ENCODE assay signal across 18 cellular contexts in the genomic region with DNA sequence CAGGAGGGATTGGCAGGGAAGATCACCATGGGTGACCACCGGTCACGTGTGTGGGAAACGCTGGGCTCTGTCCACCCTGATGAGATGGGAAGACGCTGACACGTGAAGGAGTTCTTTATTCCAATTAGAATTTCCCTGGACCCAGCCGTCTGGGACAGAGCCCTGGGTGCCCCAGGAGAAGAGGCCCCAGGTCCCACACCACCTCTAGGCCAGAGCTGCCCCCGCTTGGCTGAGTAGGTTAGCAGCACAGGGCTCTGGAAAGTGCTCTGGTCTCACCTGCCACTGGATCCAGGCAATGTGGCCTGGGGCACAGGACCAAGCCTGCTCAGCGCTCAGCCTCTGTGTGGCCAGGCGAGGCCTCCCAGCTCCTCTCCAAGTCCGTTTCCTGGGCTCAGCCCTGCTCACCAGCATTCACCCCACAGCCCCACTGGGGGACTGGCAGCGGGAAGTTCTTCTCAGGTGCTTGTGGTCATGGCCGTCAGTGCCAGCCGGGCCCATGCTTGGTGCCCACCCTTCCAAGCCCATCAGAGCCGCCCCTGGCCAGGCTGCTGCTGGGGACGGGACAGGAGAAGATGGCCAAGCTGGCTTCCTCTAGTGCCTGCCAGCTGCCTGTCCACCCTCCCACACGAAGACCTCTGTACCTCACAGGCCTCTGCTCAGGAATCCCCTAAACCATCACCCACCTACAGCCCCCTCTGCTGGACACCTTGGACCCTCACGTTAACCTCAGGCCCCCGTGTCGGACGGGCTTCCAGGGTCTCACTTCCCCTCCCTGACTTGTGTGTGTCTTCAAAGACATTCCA.
DNase-seq lines count a peak whose midpoint lies in the region; ATAC-seq, FAIRE-seq and TF ChIP-seq lines count a peak whose summit lies in the region.
"Had no signal": no experiment of that assay in that cellular context is flagged by ENCODE, and none has a peak within 500 bp of the region (broad histone marks: within the 10 kb centered on the region; RNA-seq: fewer than 3 reads in every experiment).

No MANE protein-coding gene starts in this region.

- peaks cover 7 to 12% (median 9%) of the 10 kb centered on the region in 3 donors for H3K27me3 Mint-ChIP-seq in CD14-positive monocyte (ENCODE audit: low read depth in 3 of 3)
- H3K27me3 Mint-ChIP-seq in Calu3 (ENCODE audit: unreplicated experiment): peaks cover 35% of the 10 kb centered on the region

- H3K4me3 ChIP-seq in HCT116 (replicated peaks in 1 of 2; ENCODE audit: low read depth in 1 of 2, low read length in 2 of 2): no peak overlapping the region
- no peak overlapping the region for H3K4me3 ChIP-seq in bronchial epithelial cell (ENCODE audit: low read depth, low read length)
- H3K4me3 ChIP-seq in mesendoderm (ENCODE audit: low read length): no peak overlapping the region
- H3K4me3 ChIP-seq: psoas muscle, testis had no signal

- H3K56ac ChIP-seq in mesendoderm (ENCODE audit: low read length): no peak overlapping the region

- H3K36me3 Mint-ChIP-seq in CD14-positive monocyte: no peaks in the 10 kb centered on the region
- H3K36me3 Mint-ChIP-seq in Calu3 (ENCODE audit: insufficient read depth, unreplicated experiment): no peaks in the 10 kb centered on the region
- H3K36me3 Mint-ChIP-seq: activated naive CD8-positive, alpha-beta T cell treated with anti-CD3 and anti-CD28 coated beads for 36 hours; IgD-negative memory B cell had no signal

- no peak overlapping the region for H2BK5ac ChIP-seq in mesendoderm (ENCODE audit: low read length)

- H2BK120ac ChIP-seq in mesendoderm (ENCODE audit: low read depth, low read length): no peak overlapping the region

- CTCF ChIA-PET in HCT116 (lab: Charles Lee) (no interaction called here), Calu3 (lab: Charles Lee) (no interaction called here)

- no CpG with 5 or more reads among the region's 20 CpGs for WGBS in mesendoderm (ENCODE audit: extremely low coverage, insufficient coverage, low lambda C conversion rate)

- H3K4me1 Mint-ChIP-seq in CD14-positive monocyte (no peaks in the 10 kb centered on the region), Calu3 (ENCODE audit: low read depth, unreplicated experiment) (no peaks in the 10 kb centered on the region)
- H3K4me1 Mint-ChIP-seq: activated naive CD8-positive, alpha-beta T cell treated with anti-CD3 and anti-CD28 coated beads for 36 hours; IgD-negative memory B cell had no signal

- peak; percentile 30 for DNase-seq in CD14-positive monocyte (ENCODE audit: low spot score)
- DNase-seq in HCT116 (ENCODE audit: low read depth, low spot score): no peak
- no peak for DNase-seq in bronchial epithelial cell (ENCODE audit: low read depth)
- peak; percentile 53 for DNase-seq in mesendoderm
- no peak for DNase-seq in Calu3
- no peak for DNase-seq in T-helper 1 cell
- no peak for DNase-seq in GM12892 (ENCODE audit: insufficient read length)
- DNase-seq: activated naive CD8-positive, alpha-beta T cell treated with anti-CD3 and anti-CD28 coated beads for 36 hours; activated T-cell treated with anti-CD3 and anti-CD28 coated beads, Interleukin-2, amount 50 U/mL, for 1 hour; caudate nucleus; NCI-H2227 treated with DMSO at 0.1 percent for 48 hours; psoas muscle; testis had no signal

- FAIRE-seq in bronchial epithelial cell (lab: Jason Lieb, UNC) (peak; percentile 66), GM12892 (lab: Jason Lieb, UNC) (no peak)
- FAIRE-seq: endothelial cell of umbilical vein, islet of Langerhans had no signal

- no peak overlapping the region for H3K23ac ChIP-seq in mesendoderm (ENCODE audit: low read length)

- H4K5ac ChIP-seq in mesendoderm (ENCODE audit: low read length): no peak overlapping the region

- H3K27ac Mint-ChIP-seq in CD14-positive monocyte (no peak overlapping the region), Calu3 (ENCODE audit: unreplicated experiment) (no peak overlapping the region)
- H3K27ac Mint-ChIP-seq: activated naive CD8-positive, alpha-beta T cell treated with anti-CD3 and anti-CD28 coated beads for 36 hours had no signal

- H3K9ac ChIP-seq in HCT116 (ENCODE audit: low read length) (no peak overlapping the region), mesendoderm (ENCODE audit: low read length) (no peak overlapping the region)

- BruUV-seq in HCT116 (replicated peaks; lab: Mats Ljungman, UMichigan): no TSS peak
- BruUV-seq in Calu3 (replicated peaks; lab: Mats Ljungman, UMichigan): no TSS peak

- intact Hi-C loops in CD14-positive monocyte (cut with micrococcal nuclease) (no loop called here), HCT116 (cut with micrococcal nuclease) (no loop called here), Calu3 (cut with micrococcal nuclease; ENCODE audit: unreplicated experiment) (no loop called here)

- H3K27ac ChIP-seq in HCT116 (ENCODE audit: low read depth, low read length) (no peak overlapping the region), mesendoderm (ENCODE audit: low read depth, low read length) (no peak overlapping the region)
- H3K27ac ChIP-seq: C4-2B, psoas muscle, testis had no signal

- H2AK5ac ChIP-seq in mesendoderm (ENCODE audit: low read length): no peak overlapping the region

- no peaks in the 10 kb centered on the region for H3K36me3 ChIP-seq in HCT116 (ENCODE audit: control insufficient read depth in 1 of 2, insufficient read depth in 2 of 2, low read length in 2 of 2)
- H3K36me3 ChIP-seq in bronchial epithelial cell (ENCODE audit: control insufficient read depth, insufficient read depth, low read length): no peaks in the 10 kb centered on the region
- no peaks in the 10 kb centered on the region for H3K36me3 ChIP-seq in mesendoderm (ENCODE audit: control insufficient read depth, insufficient read depth, low read length)

- H3K4me2 ChIP-seq in HCT116 (ENCODE audit: low read length) (no peak overlapping the region), mesendoderm (ENCODE audit: low read length) (no peak overlapping the region)

- TF ChIP-seq RAD21 in HCT116 (IDR thresholded peaks at IDR 0.05; ENCODE audit: low read depth): no peak; the same call in 1 of the 2 replicates

- H4K8ac ChIP-seq in mesendoderm (ENCODE audit: low read depth, low read length): no peak overlapping the region

- no peaks in the 10 kb centered on the region for H3K9me2 ChIP-seq in HCT116 (ENCODE audit: insufficient read depth)

- POLR2A ChIA-PET in HCT116 (lab: Charles Lee): no interaction called here

- TF ChIP-seq CTCF in CD14-positive monocyte (IDR thresholded peaks at IDR 0.05): no peak
- TF ChIP-seq CTCF in HCT116 (IDR thresholded peaks at IDR 0.05 in 2 of 3, conservative IDR thresholded peaks at IDR 0.05 in 1 of 3; ENCODE audit: borderline replicate concordance in 1 of 3, insufficient read depth in 1 of 3, low read depth in 2 of 3, low read length in 2 of 3): peak in 2 of 3 experiments; percentile 38 to 40; a peak in 4 of 6 replicates
- TF ChIP-seq CTCF in bronchial epithelial cell (IDR thresholded peaks at IDR 0.05; ENCODE audit: insufficient read depth, low read length, severe bottlenecking): no peak
- no peak for TF ChIP-seq CTCF in Calu3 (IDR thresholded peaks at IDR 0.05; ENCODE audit: unreplicated experiment)

- RAD21 ChIA-PET in HCT116 (lab: Charles Lee; ENCODE audit: low non-redundant PET in 1 of 2, low total read pairs in 2 of 2, uncharacterized antibody in 2 of 2, unreplicated experiment in 2 of 2): no interaction called here

- H3K18ac ChIP-seq in mesendoderm (ENCODE audit: low read length): no peak overlapping the region

- no peak overlapping the region for H3K4ac ChIP-seq in mesendoderm (ENCODE audit: low read depth, low read length)

- H2AFZ ChIP-seq in HCT116 (ENCODE audit: low read depth, low read length, poor library complexity, severe bottlenecking): no peak overlapping the region

- H3K9me3 Mint-ChIP-seq in CD14-positive monocyte (no peaks in the 10 kb centered on the region), Calu3 (ENCODE audit: low read depth, unreplicated experiment) (no peaks in the 10 kb centered on the region)
- H3K9me3 Mint-ChIP-seq: activated naive CD8-positive, alpha-beta T cell treated with anti-CD3 and anti-CD28 coated beads for 36 hours; IgD-negative memory B cell had no signal

- ATAC-seq in HCT116 (peak; percentile 54; the same call in 1 of the 2 replicates), GM19467 (IDR thresholded peaks at IDR 0.05; ENCODE audit: unreplicated experiment) (no peak)
- ATAC-seq: psoas muscle had no signal

- H3K27me3 ChIP-seq in HCT116 (ENCODE audit: insufficient read depth, low read length): no peaks in the 10 kb centered on the region
- no peaks in the 10 kb centered on the region for H3K27me3 ChIP-seq in bronchial epithelial cell (ENCODE audit: control insufficient read depth, insufficient read depth, low read length)
- H3K27me3 ChIP-seq in mesendoderm (ENCODE audit: insufficient read depth, low read length, poor library complexity): no peaks in the 10 kb centered on the region
- H3K27me3 ChIP-seq: testis had no signal

- no peaks in the 10 kb centered on the region for H3K4me1 ChIP-seq in HCT116 (ENCODE audit: control insufficient read depth in 1 of 2, insufficient read depth in 2 of 2, low read length in 2 of 2)
- no peaks in the 10 kb centered on the region for H3K4me1 ChIP-seq in mesendoderm (ENCODE audit: control insufficient read depth, low read depth, low read length)
- H3K4me1 ChIP-seq: psoas muscle, testis had no signal

- H3K4me3 Mint-ChIP-seq in CD14-positive monocyte (no peak overlapping the region), Calu3 (ENCODE audit: low read depth, unreplicated experiment) (no peak overlapping the region)
- H3K4me3 Mint-ChIP-seq: activated naive CD8-positive, alpha-beta T cell treated with anti-CD3 and anti-CD28 coated beads for 36 hours; IgD-negative memory B cell had no signal

- TF ChIP-seq POLR2A in HCT116 (IDR thresholded peaks at IDR 0.05; ENCODE audit: borderline replicate concordance, extremely low read depth, insufficient read depth, insufficient read length): no peak
- no peak for TF ChIP-seq POLR2A in GM12892 (IDR thresholded peaks at IDR 0.05; ENCODE audit: low read depth, low read length)

- no peaks in the 10 kb centered on the region for H3K9me3 ChIP-seq in HCT116 (ENCODE audit: control insufficient read depth in 1 of 2, insufficient read depth in 1 of 2, low read depth in 1 of 2, low read length in 2 of 2)
- H3K9me3 ChIP-seq: psoas muscle, testis had no signal

- no peaks in the 10 kb centered on the region for H4K20me1 ChIP-seq in HCT116 (ENCODE audit: insufficient read depth)

- H3K79me2 ChIP-seq in HCT116 (ENCODE audit: insufficient read depth, low read length) (no peaks in the 10 kb centered on the region), mesendoderm (ENCODE audit: control insufficient read depth, insufficient read depth, low read length) (no peaks in the 10 kb centered on the region)

- H3K79me1 ChIP-seq in mesendoderm (ENCODE audit: low read length): no peaks in the 10 kb centered on the region

- no peak overlapping the region for H2BK15ac ChIP-seq in mesendoderm (replicated peaks; ENCODE audit: low read depth)

TF ChIP-seq in HCT116, 20 proteins besides CTCF, POLR2A, EP300 and RAD21 (continues in another document):
- TF ChIP-seq FOSL1 (IDR thresholded peaks at IDR 0.05; ENCODE audit: low read depth) (no peak), EZH2 (IDR thresholded peaks at IDR 0.05) (no peak)

Comparison
In these comparisons a context has a peak if more than half of its experiments do, and no peak if none do; other contexts are left out.
1. DNase-seq: peak in CD14-positive monocyte (single experiment) and mesendoderm (single experiment); none in HCT116 (single experiment), bronchial epithelial cell (single experiment), Calu3 (single experiment), T-helper 1 cell (0 of 5) and GM12892 (single experiment).
2. CTCF ChIP-seq: peak in HCT116 (2 of 3); none in CD14-positive monocyte (single experiment), bronchial epithelial cell (single experiment) and Calu3 (single experiment).